ENCODE assay signal across 9 cellular contexts in genomic region chr6:26309731-26310142, GRCh38. TPM values are rescaled to one million over a fixed set of nuclear protein-coding genes. Genes with fewer than 3 reads are reported as not detected.
A peak's percentile ranks its signal among the peaks of the same experiment; 100 is the strongest.
DNase-seq lines count a peak whose midpoint lies in the region; ATAC-seq, FAIRE-seq and TF ChIP-seq lines count a peak whose summit lies in the region.
"Had no signal": no experiment of that assay in that cellular context is flagged by ENCODE, and none has a peak within 500 bp of the region (broad histone marks: within the 10 kb centered on the region; RNA-seq: fewer than 3 reads in every experiment).

No MANE protein-coding gene starts in this region.

- H3K4me2 ChIP-seq in mammary epithelial cell (ENCODE audit: insufficient read depth, low read depth, low read length): peak overlapping the region; percentile 61

- CTCF ChIA-PET in mammary epithelial cell (lab: Charles Lee; ENCODE audit: low non-redundant PET): interaction anchor here (0.6 kb wide), 1 partner anchor 83 kb away, joined by 3 read pairs; no protein-coding TSS in a partner anchor

- DNase-seq in ACHN (peak; percentile 97), LoVo (ENCODE audit: low spot score) (peak; percentile 73), mammary epithelial cell (peak; percentile 94), COR-L47 (lab: John Stamatoyannopoulos, UW) (no peak), GM12891 (ENCODE audit: insufficient read length, low spot score) (no peak)
- DNase-seq: RPMI8226 had no signal

- BruUV-seq in mammary epithelial cell (replicated peaks; lab: Mats Ljungman, UMichigan): no TSS peak

- TF ChIP-seq POLR2A in GM12891 (IDR thresholded peaks at IDR 0.05; ENCODE audit: low read depth, low read length): no peak

- no peak overlapping the region for H3K9ac ChIP-seq in mammary epithelial cell (ENCODE audit: insufficient read depth, low read length)

- H3K27me3 ChIP-seq in mammary epithelial cell (ENCODE audit: insufficient read depth, low read length): no peaks in the 10 kb centered on the region

- in situ Hi-C loops in ACHN (cut with HindIII; ENCODE audit: low pct_ligation_motif_present, low pct_unique_long_range_greater_than_20kb, low sequenced_read_pairs): no loop called here
- in situ Hi-C loops in mammary epithelial cell (cut with MboI; ENCODE audit: low sequenced_read_pairs in 2 of 2): loop anchor here in 1 of 2 donors (10.0 kb wide), 1 partner anchor 105 kb away; a partner anchor contains a TSS

- H3K4me1 ChIP-seq in mammary epithelial cell (ENCODE audit: insufficient read depth, low read length): peaks cover 37% of the 10 kb centered on the region

- 22% methylated on average over 3 of the region's 3 CpGs for WGBS in mammary epithelial cell (ENCODE audit: low coverage, missing lambda C conversion rate)

- peak overlapping the region; percentile 46 for H3K27ac ChIP-seq in mammary epithelial cell (ENCODE audit: insufficient read depth, low read depth, low read length)

- FAIRE-seq in GM12891 (lab: Jason Lieb, UNC): no peak

- dilution Hi-C loops in mammary epithelial cell (cut with HindIII; ENCODE audit: low sequenced_read_pairs): no loop called here

- intact Hi-C loops in mammary epithelial cell (cut with micrococcal nuclease): loop anchor here (5.0 kb wide), 1 partner anchor 823 kb away; a partner anchor contains a TSS

- no peak for TF ChIP-seq CTCF in mammary epithelial cell (conservative IDR thresholded peaks at IDR 0.05 in 1 of 2, IDR thresholded peaks at IDR 0.05 in 1 of 2; ENCODE audit: extremely low read depth in 1 of 2, insufficient read depth in 1 of 2, low read depth in 1 of 2, low read length in 2 of 2)

- no peaks in the 10 kb centered on the region for H4K20me1 ChIP-seq in mammary epithelial cell (ENCODE audit: insufficient read depth, low read length)

- peak; percentile 30 for ATAC-seq in GM19397 (IDR thresholded peaks at IDR 0.05; ENCODE audit: unreplicated experiment)
- ATAC-seq in HG03159 (IDR thresholded peaks at IDR 0.05; ENCODE audit: unreplicated experiment): no peak
- no peak for ATAC-seq in GM21367 (IDR thresholded peaks at IDR 0.05; ENCODE audit: unreplicated experiment)

- H3K9me3 ChIP-seq in mammary epithelial cell (replicated peaks; ENCODE audit: insufficient read depth, low read length): no peaks in the 10 kb centered on the region

- no peaks in the 10 kb centered on the region for H3K36me3 ChIP-seq in mammary epithelial cell (ENCODE audit: insufficient read depth, low read length)

- no peaks in the 10 kb centered on the region for H3K79me2 ChIP-seq in mammary epithelial cell (ENCODE audit: insufficient read depth, low read length)

- no peak overlapping the region for H3K4me3 ChIP-seq in mammary epithelial cell (replicated peaks in 1 of 3; ENCODE audit: insufficient read depth in 1 of 3, low read depth in 2 of 3, low read length in 3 of 3)

- H2AFZ ChIP-seq in mammary epithelial cell (ENCODE audit: low read depth, low read length): no peak overlapping the region

TF ChIP-seq in GM12891, 5 proteins besides CTCF, POLR2A, EP300 and RAD21:
- no peak for TF ChIP-seq POU2F2 (IDR thresholded peaks at IDR 0.05; ENCODE audit: low read depth, low read length)

RNA-seq across cellular contexts. Expression of gene BTN3A2, which starts 55.3 kb away (rescaled TPM):
- total RNA-seq in mammary epithelial cell: 1 to 10 TPM; 3.8 to 4.5 TPM
- 12.1 TPM for polyA plus RNA-seq in mammary epithelial cell
- 3.3 TPM for polyA minus RNA-seq in mammary epithelial cell
- polyA plus RNA-seq in GM12891 (2012; ENCODE audit: low read depth, missing spikeins): 22.4 TPM

Comparison
In these comparisons a context has a peak if more than half of its experiments do, and no peak if none do; other contexts are left out.
1. DNase-seq: peak in ACHN (single experiment), LoVo (single experiment) and mammary epithelial cell (single experiment); none in COR-L47 (single experiment) and GM12891 (single experiment).